In the genomic region with DNA sequence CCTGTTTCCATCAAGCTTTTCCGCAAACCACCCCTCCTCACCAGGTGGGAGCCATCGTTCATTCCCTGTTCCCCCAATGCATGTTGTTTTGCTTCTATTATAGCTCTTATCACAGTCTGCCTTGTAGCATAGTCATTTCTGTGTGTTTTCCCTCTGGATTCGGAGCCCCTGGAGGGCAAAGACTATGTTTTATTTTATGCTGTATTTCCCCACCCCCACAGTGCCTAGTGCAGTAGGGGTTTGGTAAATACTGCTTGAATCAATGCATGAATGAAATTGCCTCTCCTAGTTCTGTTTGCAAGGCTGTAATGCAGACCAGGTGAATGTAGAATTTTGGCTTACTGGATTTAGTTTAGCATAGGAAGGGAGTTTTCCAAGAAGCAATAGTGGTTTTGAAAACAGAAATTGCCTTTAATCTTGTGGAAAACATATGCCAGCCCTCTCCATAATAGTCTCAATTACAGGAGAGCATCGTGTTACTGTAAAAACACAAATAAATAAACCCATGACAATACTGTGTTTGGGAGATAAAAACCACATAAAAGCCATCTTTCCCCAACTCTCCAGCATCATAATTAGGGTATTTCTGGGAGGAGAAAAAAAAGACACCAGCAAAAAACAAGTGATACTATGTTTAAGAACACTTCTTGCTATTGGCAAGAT, we compare ENCODE assay signal across 16 cellular contexts.
"Had no signal": no experiment of that assay in that cellular context is flagged by ENCODE, and none has a peak within 500 bp of the region (broad histone marks: within the 10 kb centered on the region; RNA-seq: fewer than 3 reads in every experiment).

No MANE protein-coding gene starts in this region.

- H3K9me3 ChIP-seq: adrenal gland, breast epithelium, ovary, psoas muscle, tibial nerve had no signal

- H3K4me3 ChIP-seq: adrenal gland, breast epithelium, coronary artery, heart right ventricle, ovary, psoas muscle, tibial nerve had no signal

- H3K27ac ChIP-seq: adrenal gland, coronary artery, heart right ventricle, ovary, psoas muscle had no signal

- DNase-seq: activated CD4-positive, alpha-beta T cell treated with anti-CD3 and anti-CD28 coated beads, Interleukin-2, amount 50 U/mL, for 48 hours; activated gamma-delta T cell; adrenal gland; heart right ventricle; immature natural killer cell; kidney glomerular epithelial cell; mesendoderm; naive thymus-derived CD8-positive, alpha-beta T cell; ovary; psoas muscle; right cardiac atrium; stimulated activated CD4-positive, alpha-beta T cell treated with anti-CD3 and anti-CD28 coated beads, Interleukin-2, amount 100 ng/mL, for 24 hours; stimulated activated naive CD4-positive, alpha-beta T cell treated with Interleukin-2 at 50 U/mL for 16 hours had no signal

- H3K4me1 ChIP-seq: adrenal gland had no signal

- ATAC-seq: heart right ventricle; naive thymus-derived CD8-positive, alpha-beta T cell; psoas muscle; right cardiac atrium had no signal

- H3K27me3 ChIP-seq: adrenal gland, breast epithelium, heart right ventricle, ovary, tibial nerve had no signal

- H3K36me3 ChIP-seq: adrenal gland, breast epithelium, heart right ventricle, ovary, tibial nerve had no signal
